In the genomic region with DNA sequence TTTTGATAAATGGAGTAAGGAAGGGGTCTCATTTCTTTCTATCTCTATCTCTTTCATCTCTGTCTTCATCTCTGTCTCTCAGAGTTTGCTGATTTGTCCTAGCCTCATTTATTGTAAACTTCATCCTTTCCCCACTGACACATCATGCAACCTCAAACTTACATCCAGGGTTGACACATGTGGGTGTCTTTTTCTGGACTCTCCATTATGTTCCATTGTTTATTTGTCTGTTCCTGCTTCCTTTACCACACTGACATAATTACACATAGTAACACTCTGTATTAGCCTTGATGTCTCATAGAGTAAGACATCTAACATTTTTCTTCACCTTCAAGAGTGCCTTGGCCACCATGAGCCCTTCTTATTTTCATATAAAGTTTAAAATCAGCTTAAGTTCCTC, we compare ENCODE assay signal across 1 cellular context.
TF ChIP-seq lines count a peak whose summit lies in the region.

No MANE protein-coding gene starts in this region.

TF ChIP-seq in endothelial cell of umbilical vein, 7 proteins besides CTCF, POLR2A, EP300 and RAD21:
- no peak for TF ChIP-seq JUN (IDR thresholded peaks at IDR 0.05; ENCODE audit: borderline replicate concordance, insufficient read depth, insufficient read length, low read depth)
TF ChIP-seq in endothelial cell of umbilical vein: peak in this region for 0.
